In the genomic region with DNA sequence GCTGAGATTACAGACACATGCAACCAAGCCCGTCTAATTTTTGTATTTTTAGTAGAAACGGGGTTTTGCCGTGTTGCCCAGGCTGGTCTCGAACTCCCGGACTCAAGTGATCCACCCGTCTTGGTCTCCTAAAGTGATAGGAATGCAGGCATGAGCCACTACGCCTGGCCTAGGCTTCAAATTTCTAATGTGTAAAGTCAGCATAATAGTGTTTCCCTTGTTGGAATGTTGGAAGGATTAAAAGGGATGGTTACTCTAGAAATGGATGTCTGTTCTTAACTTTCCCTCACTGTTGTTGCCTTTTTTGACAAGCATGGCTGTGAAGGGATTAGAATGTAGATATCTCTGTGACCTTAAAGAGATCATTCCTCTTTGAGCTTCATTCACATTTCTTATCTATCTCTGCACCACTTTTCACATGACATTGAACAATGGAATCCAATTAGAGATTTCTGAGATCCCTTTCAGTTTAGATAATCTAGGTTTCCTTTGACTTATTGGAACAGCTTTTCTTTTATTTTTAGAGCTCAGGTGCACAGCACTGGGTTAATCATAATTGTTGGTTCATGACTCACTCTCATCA, we compare ENCODE assay signal across 25 cellular contexts. TPM values are rescaled to one million over a fixed set of nuclear protein-coding genes. Genes with fewer than 3 reads are reported as not detected.
"Had no signal": no experiment of that assay in that cellular context is flagged by ENCODE, and none has a peak within 500 bp of the region (broad histone marks: within the 10 kb centered on the region; RNA-seq: fewer than 3 reads in every experiment).

No MANE protein-coding gene starts in this region.

- ATAC-seq: esophagus mucosa; gastrocnemius medialis; left lung; naive thymus-derived CD8-positive, alpha-beta T cell; psoas muscle; right cardiac atrium; stimulated activated naive B cell treated with anti-CD40 and anti-IgM and Interleukin-4, amounts not matched to agents 10 μg/mL and 1 μg/mL and 100 μg/mL, for 72 hours; upper lobe of right lung had no signal

- H3K27ac ChIP-seq: colonic mucosa, epithelial cell of prostate, gastrocnemius medialis, left lung, ovary, psoas muscle, thoracic aorta, tibial nerve, upper lobe of right lung had no signal

- H3K9me3 ChIP-seq: colonic mucosa, gastrocnemius medialis, left lung, ovary, psoas muscle, thoracic aorta, tibial nerve, upper lobe of right lung, uterus had no signal

- H3K4me3 ChIP-seq: colonic mucosa, gastrocnemius medialis, left lung, ovary, psoas muscle, thoracic aorta, tibial nerve, upper lobe of right lung, uterus had no signal

- H3K36me3 ChIP-seq: colonic mucosa, gastrocnemius medialis, left lung, ovary, thoracic aorta, tibial nerve, upper lobe of right lung, uterus had no signal

- FAIRE-seq: kidney, small intestine had no signal

- H3K4me1 ChIP-seq: colonic mucosa, gastrocnemius medialis, left lung, psoas muscle, tibial nerve, upper lobe of right lung, uterus had no signal

- H3K27me3 ChIP-seq: colonic mucosa, ovary, tibial nerve, upper lobe of right lung, uterus had no signal

- DNase-seq: colonic mucosa; effector CD8-positive, alpha-beta T cell; endodermal cell; foreskin fibroblast; gastrocnemius medialis; kidney; left cardiac atrium; left lung; mesenchymal stem cell; naive thymus-derived CD8-positive, alpha-beta T cell; occipital lobe; ovary; posterior cingulate gyrus; psoas muscle; right cardiac atrium; small intestine; stimulated activated CD4-positive, alpha-beta T cell treated with anti-CD3 and anti-CD28 coated beads, Interleukin-15, amount 100 ng/mL, for 24 hours; stimulated activated CD4-positive, alpha-beta T cell treated with anti-CD3 and anti-CD28 coated beads, Interleukin-2, amount 100 ng/mL, for 48 hours; stimulated activated naive B cell treated with anti-CD40 and anti-IgM and Interleukin-4, amounts not matched to agents 10 μg/mL and 1 μg/mL and 100 μg/mL, for 72 hours; upper lobe of right lung; uterus had no signal

RNA-seq across cellular contexts. Expression of gene NFASC, which starts 33.7 kb away (rescaled TPM):
- total RNA-seq: naive thymus-derived CD8-positive, alpha-beta T cell had no signal
- polyA plus RNA-seq: naive thymus-derived CD8-positive, alpha-beta T cell had no signal
